In the genomic region with DNA sequence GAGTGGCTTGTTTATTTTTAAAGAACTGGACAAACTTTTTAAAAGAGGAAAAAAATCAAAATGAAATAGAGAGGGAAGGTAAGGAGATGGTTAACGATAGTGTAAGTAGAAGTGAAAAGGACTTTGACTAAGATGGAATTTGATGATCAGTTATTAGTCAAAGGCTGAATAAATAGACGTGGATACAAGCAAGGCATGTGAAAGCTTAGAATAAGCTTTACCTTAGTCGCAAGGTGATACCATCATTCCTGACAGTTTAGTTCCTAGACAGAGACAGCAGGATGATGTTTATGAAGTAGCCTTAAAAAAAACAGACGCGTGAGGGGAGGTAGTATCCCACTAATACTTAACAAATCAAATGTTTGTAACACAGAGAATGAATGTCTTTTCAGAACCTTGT, we compare ENCODE assay signal across 28 cellular contexts.
"Had no signal": no experiment of that assay in that cellular context is flagged by ENCODE, and none has a peak within 500 bp of the region (broad histone marks: within the 10 kb centered on the region; RNA-seq: fewer than 3 reads in every experiment).

No MANE protein-coding gene starts in this region.

- H2AFZ ChIP-seq: hepatocyte had no signal

- H3K36me3 ChIP-seq: gastroesophageal sphincter, heart left ventricle, neutrophil, pancreas, right lobe of liver, thoracic aorta, tibial nerve, upper lobe of left lung had no signal

- H3K4me1 ChIP-seq: pancreas, right lobe of liver, tibial nerve, upper lobe of left lung had no signal

- H3K4me1 Mint-ChIP-seq: naive B cell; neural crest cell; stimulated activated naive B cell treated with anti-CD40 and anti-IgM and Interleukin-4, amounts not matched to agents 10 μg/mL and 1 μg/mL and 100 μg/mL, for 72 hours had no signal

- H3K27ac Mint-ChIP-seq: effector memory CD8-positive, alpha-beta T cell; mesothelial cell of epicardium; naive B cell; natural killer cell treated with Interleukin-12 subunit alpha and Interleukin-12 subunit beta and Interleukin-15 and Interleukin-18, amount 100 ng/mL, for 72 hours; stimulated activated naive B cell treated with anti-CD40 and anti-IgM and Interleukin-4, amounts not matched to agents 10 μg/mL and 1 μg/mL and 100 μg/mL, for 72 hours; stimulated activated naive CD8-positive, alpha-beta T cell treated with anti-CD3 and anti-CD28 coated beads, Interleukin-15, Interleukin-2, amounts not matched to agents 100 ng/mL and 50 ng/mL, for 24 hours had no signal

- H3K4me3 Mint-ChIP-seq: effector memory CD8-positive, alpha-beta T cell; mesothelial cell of epicardium; naive B cell; natural killer cell treated with Interleukin-12 subunit alpha and Interleukin-12 subunit beta and Interleukin-15 and Interleukin-18, amount 100 ng/mL, for 72 hours; neural crest cell; stimulated activated naive B cell treated with anti-CD40 and anti-IgM and Interleukin-4, amounts not matched to agents 10 μg/mL and 1 μg/mL and 100 μg/mL, for 72 hours; stimulated activated naive CD8-positive, alpha-beta T cell treated with anti-CD3 and anti-CD28 coated beads, Interleukin-15, Interleukin-2, amounts not matched to agents 100 ng/mL and 50 ng/mL, for 24 hours had no signal

- H3K36me3 Mint-ChIP-seq: mesothelial cell of epicardium; naive B cell; natural killer cell treated with Interleukin-12 subunit alpha and Interleukin-12 subunit beta and Interleukin-15 and Interleukin-18, amount 100 ng/mL, for 72 hours; stimulated activated naive B cell treated with anti-CD40 and anti-IgM and Interleukin-4, amounts not matched to agents 10 μg/mL and 1 μg/mL and 100 μg/mL, for 72 hours had no signal

- H3K9me3 ChIP-seq: gastroesophageal sphincter, heart left ventricle, mucosa of descending colon, neutrophil, pancreas, right lobe of liver, thoracic aorta, tibial nerve, upper lobe of left lung had no signal

- H3K27me3 ChIP-seq: gastroesophageal sphincter, heart left ventricle, hepatocyte, neutrophil, pancreas, right lobe of liver, tibial nerve, upper lobe of left lung had no signal

- H3K27ac ChIP-seq: gastroesophageal sphincter, hepatocyte, neutrophil, pancreas, right lobe of liver, thoracic aorta, tibial nerve, upper lobe of left lung had no signal

- H3K9me3 Mint-ChIP-seq: effector memory CD8-positive, alpha-beta T cell; mesothelial cell of epicardium; natural killer cell treated with Interleukin-12 subunit alpha and Interleukin-12 subunit beta and Interleukin-15 and Interleukin-18, amount 100 ng/mL, for 72 hours; neural crest cell; stimulated activated naive B cell treated with anti-CD40 and anti-IgM and Interleukin-4, amounts not matched to agents 10 μg/mL and 1 μg/mL and 100 μg/mL, for 72 hours; stimulated activated naive CD8-positive, alpha-beta T cell treated with anti-CD3 and anti-CD28 coated beads, Interleukin-15, Interleukin-2, amounts not matched to agents 100 ng/mL and 50 ng/mL, for 24 hours had no signal

- H3K79me2 ChIP-seq: hepatocyte had no signal

- DNase-seq: cortex of kidney; effector memory CD8-positive, alpha-beta T cell; foreskin fibroblast; heart left ventricle; left colon; mesenchymal stem cell; mucosa of descending colon; naive B cell; pancreas; right lobe of liver; small intestine; stimulated activated CD4-positive, alpha-beta T cell treated with anti-CD3 and anti-CD28 coated beads, Interleukin-15, amount 100 ng/mL, for 24 hours; stimulated activated CD4-positive, alpha-beta T cell treated with anti-CD3 and anti-CD28 coated beads, Interleukin-2, amount 100 ng/mL, for 48 hours; stimulated activated naive B cell treated with anti-CD40 and anti-IgM and Interleukin-4, amounts not matched to agents 10 μg/mL and 1 μg/mL and 100 μg/mL, for 72 hours; upper lobe of left lung had no signal

- H3K4me3 ChIP-seq: gastroesophageal sphincter, heart left ventricle, hepatocyte, lung, mucosa of descending colon, pancreas, right lobe of liver, thoracic aorta, tibial nerve, upper lobe of left lung had no signal

- FAIRE-seq: endometrium, small intestine, urothelium cell line had no signal

- ATAC-seq: effector memory CD8-positive, alpha-beta T cell; esophagus mucosa; gastroesophageal sphincter; heart left ventricle; left colon; mucosa of descending colon; natural killer cell treated with Interleukin-12 subunit alpha and Interleukin-12 subunit beta and Interleukin-15 and Interleukin-18, amount 100 ng/mL, for 72 hours; pancreas; stimulated activated naive B cell treated with anti-CD40 and anti-IgM and Interleukin-4, amounts not matched to agents 10 μg/mL and 1 μg/mL and 100 μg/mL, for 72 hours had no signal

- H3K4me2 ChIP-seq: hepatocyte had no signal
